Comparison of ENCODE assay signal across 1 cellular context in the genomic region with DNA sequence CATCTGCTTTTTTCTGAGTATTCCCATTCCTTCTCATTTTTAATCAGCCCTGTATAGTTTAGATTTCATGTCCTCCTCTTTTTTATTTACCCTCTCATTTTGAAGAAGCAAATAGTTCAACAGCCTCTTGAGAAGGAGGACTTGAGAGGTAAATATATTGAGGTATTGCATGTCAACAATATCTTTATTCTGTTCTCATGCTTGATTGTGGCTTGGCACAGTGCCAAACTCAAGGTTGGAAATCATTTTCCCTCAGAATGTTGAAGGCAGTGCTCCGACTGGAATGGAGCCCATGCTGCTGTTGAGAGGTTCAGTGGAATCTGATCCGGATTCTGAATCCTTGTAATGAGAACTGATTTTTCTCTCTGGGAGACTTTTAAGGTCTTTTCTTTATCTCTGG.
TF ChIP-seq lines count a peak whose summit lies in the region.

No MANE protein-coding gene starts in this region.

TF ChIP-seq in HEK293, 187 proteins besides CTCF, POLR2A, EP300 and RAD21 (continued from another document and continues in another):
- TF ChIP-seq KLF8 (tag by site-specific recombination; IDR thresholded peaks at IDR 0.05): no peak; the same call in 1 of the 2 replicates
- peak; percentile 91 for TF ChIP-seq ZNF549 (tag by site-specific recombination; IDR thresholded peaks at IDR 0.05)
- TF ChIP-seq, protein P1, sequence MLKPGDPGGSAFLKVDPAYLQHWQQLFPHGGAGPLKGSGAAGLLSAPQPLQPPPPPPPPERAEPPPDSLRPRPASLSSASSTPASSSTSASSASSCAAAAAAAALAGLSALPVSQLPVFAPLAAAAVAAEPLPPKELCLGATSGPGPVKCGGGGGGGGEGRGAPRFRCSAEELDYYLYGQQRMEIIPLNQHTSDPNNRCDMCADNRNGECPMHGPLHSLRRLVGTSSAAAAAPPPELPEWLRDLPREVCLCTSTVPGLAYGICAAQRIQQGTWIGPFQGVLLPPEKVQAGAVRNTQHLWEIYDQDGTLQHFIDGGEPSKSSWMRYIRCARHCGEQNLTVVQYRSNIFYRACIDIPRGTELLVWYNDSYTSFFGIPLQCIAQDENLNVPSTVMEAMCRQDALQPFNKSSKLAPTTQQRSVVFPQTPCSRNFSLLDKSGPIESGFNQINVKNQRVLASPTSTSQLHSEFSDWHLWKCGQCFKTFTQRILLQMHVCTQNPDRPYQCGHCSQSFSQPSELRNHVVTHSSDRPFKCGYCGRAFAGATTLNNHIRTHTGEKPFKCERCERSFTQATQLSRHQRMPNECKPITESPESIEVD (tag by site-specific recombination; IDR thresholded peaks at IDR 0.05): peak; percentile 89
- TF ChIP-seq ZEB2 (tag by site-specific recombination; IDR thresholded peaks at IDR 0.05): no peak
- TF ChIP-seq ZNF354C (tag by site-specific recombination; IDR thresholded peaks at IDR 0.05; ENCODE audit: borderline replicate concordance, low read depth): no peak
- TF ChIP-seq ZNF366 (tag by site-specific recombination; conservative IDR thresholded peaks at IDR 0.05): no peak
- TF ChIP-seq, protein P2, sequence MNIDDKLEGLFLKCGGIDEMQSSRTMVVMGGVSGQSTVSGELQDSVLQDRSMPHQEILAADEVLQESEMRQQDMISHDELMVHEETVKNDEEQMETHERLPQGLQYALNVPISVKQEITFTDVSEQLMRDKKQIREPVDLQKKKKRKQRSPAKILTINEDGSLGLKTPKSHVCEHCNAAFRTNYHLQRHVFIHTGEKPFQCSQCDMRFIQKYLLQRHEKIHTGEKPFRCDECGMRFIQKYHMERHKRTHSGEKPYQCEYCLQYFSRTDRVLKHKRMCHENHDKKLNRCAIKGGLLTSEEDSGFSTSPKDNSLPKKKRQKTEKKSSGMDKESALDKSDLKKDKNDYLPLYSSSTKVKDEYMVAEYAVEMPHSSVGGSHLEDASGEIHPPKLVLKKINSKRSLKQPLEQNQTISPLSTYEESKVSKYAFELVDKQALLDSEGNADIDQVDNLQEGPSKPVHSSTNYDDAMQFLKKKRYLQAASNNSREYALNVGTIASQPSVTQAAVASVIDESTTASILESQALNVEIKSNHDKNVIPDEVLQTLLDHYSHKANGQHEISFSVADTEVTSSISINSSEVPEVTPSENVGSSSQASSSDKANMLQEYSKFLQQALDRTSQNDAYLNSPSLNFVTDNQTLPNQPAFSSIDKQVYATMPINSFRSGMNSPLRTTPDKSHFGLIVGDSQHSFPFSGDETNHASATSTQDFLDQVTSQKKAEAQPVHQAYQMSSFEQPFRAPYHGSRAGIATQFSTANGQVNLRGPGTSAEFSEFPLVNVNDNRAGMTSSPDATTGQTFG (tag by site-specific recombination; IDR thresholded peaks at IDR 0.05; ENCODE audit: borderline replicate concordance): no peak
- TF ChIP-seq, protein P3, sequence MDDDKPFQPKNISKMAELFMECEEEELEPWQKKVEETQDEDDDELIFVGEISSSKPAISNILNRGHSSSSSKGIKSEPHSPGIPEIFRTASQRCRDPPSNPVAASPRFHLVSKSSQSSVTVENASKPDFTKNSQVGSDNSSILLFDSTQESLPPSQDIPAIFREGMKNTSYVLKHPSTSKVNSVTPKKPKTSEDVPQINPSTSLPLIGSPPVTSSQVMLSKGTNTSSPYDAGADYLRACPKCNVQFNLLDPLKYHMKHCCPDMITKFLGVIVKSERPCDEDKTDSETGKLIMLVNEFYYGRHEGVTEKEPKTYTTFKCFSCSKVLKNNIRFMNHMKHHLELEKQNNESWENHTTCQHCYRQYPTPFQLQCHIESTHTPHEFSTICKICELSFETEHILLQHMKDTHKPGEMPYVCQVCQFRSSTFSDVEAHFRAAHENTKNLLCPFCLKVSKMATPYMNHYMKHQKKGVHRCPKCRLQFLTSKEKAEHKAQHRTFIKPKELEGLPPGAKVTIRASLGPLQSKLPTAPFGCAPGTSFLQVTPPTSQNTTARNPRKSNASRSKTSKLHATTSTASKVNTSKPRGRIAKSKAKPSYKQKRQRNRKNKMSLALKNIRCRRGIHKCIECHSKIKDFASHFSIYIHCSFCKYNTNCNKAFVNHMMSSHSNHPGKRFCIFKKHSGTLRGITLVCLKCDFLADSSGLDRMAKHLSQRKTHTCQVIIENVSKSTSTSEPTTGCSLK (tag by site-specific recombination; IDR thresholded peaks at IDR 0.05): no peak
- peak; percentile 94; the same call in 1 of the 2 replicates for TF ChIP-seq ZNF624 (tag by site-specific recombination; IDR thresholded peaks at IDR 0.05)
- TF ChIP-seq, protein P4, sequence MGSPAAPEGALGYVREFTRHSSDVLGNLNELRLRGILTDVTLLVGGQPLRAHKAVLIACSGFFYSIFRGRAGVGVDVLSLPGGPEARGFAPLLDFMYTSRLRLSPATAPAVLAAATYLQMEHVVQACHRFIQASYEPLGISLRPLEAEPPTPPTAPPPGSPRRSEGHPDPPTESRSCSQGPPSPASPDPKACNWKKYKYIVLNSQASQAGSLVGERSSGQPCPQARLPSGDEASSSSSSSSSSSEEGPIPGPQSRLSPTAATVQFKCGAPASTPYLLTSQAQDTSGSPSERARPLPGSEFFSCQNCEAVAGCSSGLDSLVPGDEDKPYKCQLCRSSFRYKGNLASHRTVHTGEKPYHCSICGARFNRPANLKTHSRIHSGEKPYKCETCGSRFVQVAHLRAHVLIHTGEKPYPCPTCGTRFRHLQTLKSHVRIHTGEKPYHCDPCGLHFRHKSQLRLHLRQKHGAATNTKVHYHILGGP (tag by site-specific recombination; IDR thresholded peaks at IDR 0.05): peak; percentile 77
- no peak for TF ChIP-seq ZNF555 (tag by site-specific recombination; conservative IDR thresholded peaks at IDR 0.05)
- TF ChIP-seq ZNF341 (tag by site-specific recombination; IDR thresholded peaks at IDR 0.05; ENCODE audit: low read depth): no peak
- no peak for TF ChIP-seq ZNF658 (tag by site-specific recombination; IDR thresholded peaks at IDR 0.05)
- no peak for TF ChIP-seq ZNF140 (tag by site-specific recombination; IDR thresholded peaks at IDR 0.05)
- no peak for TF ChIP-seq SCRT1 (tag by site-specific recombination; IDR thresholded peaks at IDR 0.05; ENCODE audit: borderline replicate concordance)
- no peak for TF ChIP-seq ZNF302 (tag by site-specific recombination; IDR thresholded peaks at IDR 0.05; ENCODE audit: low read depth)
- TF ChIP-seq OVOL3 (tag by site-specific recombination; IDR thresholded peaks at IDR 0.05): no peak
- TF ChIP-seq ZNF416 (tag by site-specific recombination; IDR thresholded peaks at IDR 0.05): no peak
- TF ChIP-seq ZNF214 (tag by site-specific recombination; IDR thresholded peaks at IDR 0.05; ENCODE audit: borderline replicate concordance): peak; percentile 86; the same call in 1 of the 2 replicates
- TF ChIP-seq, protein P5, sequence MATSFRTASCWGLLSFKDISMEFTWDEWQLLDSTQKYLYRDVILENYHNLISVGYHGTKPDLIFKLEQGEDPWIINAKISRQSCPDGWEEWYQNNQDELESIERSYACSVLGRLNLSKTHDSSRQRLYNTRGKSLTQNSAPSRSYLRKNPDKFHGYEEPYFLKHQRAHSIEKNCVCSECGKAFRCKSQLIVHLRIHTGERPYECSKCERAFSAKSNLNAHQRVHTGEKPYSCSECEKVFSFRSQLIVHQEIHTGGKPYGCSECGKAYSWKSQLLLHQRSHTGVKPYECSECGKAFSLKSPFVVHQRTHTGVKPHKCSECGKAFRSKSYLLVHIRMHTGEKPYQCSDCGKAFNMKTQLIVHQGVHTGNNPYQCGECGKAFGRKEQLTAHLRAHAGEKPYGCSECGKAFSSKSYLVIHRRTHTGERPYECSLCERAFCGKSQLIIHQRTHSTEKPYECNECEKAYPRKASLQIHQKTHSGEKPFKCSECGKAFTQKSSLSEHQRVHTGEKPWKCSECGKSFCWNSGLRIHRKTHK (tag by site-specific recombination; IDR thresholded peaks at IDR 0.05): no peak
- TF ChIP-seq GLI4 (tag by site-specific recombination; IDR thresholded peaks at IDR 0.05): no peak
- 0 out of 2 replicates have a peak, but pooled peaks have one; percentile 10 for TF ChIP-seq ZIC2 (tag by site-specific recombination; IDR thresholded peaks at IDR 0.05)
- peak; percentile 95 for TF ChIP-seq ZNF571 (tag by site-specific recombination; IDR thresholded peaks at IDR 0.05)
- TF ChIP-seq ZNF629 (tag by site-specific recombination; IDR thresholded peaks at IDR 0.05): no peak
- TF ChIP-seq ZNF837 (tag by site-specific recombination; IDR thresholded peaks at IDR 0.05): no peak
- no peak for TF ChIP-seq SCRT2 (tag by site-specific recombination; IDR thresholded peaks at IDR 0.05)
- TF ChIP-seq ZBTB1 (tag by site-specific recombination; IDR thresholded peaks at IDR 0.05): no peak
- peak; percentile 25; the same call in 1 of the 2 replicates for TF ChIP-seq ZNF10 (tag by site-specific recombination; IDR thresholded peaks at IDR 0.05)
- TF ChIP-seq ZNF785 (tag by site-specific recombination; IDR thresholded peaks at IDR 0.05): no peak
- TF ChIP-seq ZNF37A (tag by site-specific recombination; IDR thresholded peaks at IDR 0.05): peak; percentile 84
- peak; percentile 65 for TF ChIP-seq ZNF843 (tag by site-specific recombination; IDR thresholded peaks at IDR 0.05)
- TF ChIP-seq ZNF391 (tag by site-specific recombination; IDR thresholded peaks at IDR 0.05; ENCODE audit: borderline replicate concordance, low read depth): no peak
- no peak for TF ChIP-seq GLIS2 (tag by site-specific recombination; IDR thresholded peaks at IDR 0.05)
- TF ChIP-seq, protein P6, sequence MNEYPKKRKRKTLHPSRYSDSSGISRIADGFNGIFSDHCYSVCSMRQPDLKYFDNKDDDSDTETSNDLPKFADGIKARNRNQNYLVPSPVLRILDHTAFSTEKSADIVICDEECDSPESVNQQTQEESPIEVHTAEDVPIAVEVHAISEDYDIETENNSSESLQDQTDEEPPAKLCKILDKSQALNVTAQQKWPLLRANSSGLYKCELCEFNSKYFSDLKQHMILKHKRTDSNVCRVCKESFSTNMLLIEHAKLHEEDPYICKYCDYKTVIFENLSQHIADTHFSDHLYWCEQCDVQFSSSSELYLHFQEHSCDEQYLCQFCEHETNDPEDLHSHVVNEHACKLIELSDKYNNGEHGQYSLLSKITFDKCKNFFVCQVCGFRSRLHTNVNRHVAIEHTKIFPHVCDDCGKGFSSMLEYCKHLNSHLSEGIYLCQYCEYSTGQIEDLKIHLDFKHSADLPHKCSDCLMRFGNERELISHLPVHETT (tag by site-specific recombination; IDR thresholded peaks at IDR 0.05): no peak
- TF ChIP-seq, protein P7, sequence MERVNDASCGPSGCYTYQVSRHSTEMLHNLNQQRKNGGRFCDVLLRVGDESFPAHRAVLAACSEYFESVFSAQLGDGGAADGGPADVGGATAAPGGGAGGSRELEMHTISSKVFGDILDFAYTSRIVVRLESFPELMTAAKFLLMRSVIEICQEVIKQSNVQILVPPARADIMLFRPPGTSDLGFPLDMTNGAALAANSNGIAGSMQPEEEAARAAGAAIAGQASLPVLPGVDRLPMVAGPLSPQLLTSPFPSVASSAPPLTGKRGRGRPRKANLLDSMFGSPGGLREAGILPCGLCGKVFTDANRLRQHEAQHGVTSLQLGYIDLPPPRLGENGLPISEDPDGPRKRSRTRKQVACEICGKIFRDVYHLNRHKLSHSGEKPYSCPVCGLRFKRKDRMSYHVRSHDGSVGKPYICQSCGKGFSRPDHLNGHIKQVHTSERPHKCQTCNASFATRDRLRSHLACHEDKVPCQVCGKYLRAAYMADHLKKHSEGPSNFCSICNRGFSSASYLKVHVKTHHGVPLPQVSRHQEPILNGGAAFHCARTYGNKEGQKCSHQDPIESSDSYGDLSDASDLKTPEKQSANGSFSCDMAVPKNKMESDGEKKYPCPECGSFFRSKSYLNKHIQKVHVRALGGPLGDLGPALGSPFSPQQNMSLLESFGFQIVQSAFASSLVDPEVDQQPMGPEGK (tag by site-specific recombination; IDR thresholded peaks at IDR 0.05): no peak
- no peak for TF ChIP-seq ZNF521 (tag by site-specific recombination; IDR thresholded peaks at IDR 0.05)
- 0 out of 2 replicates have a peak, but pooled peaks have one; percentile 15 for TF ChIP-seq ZNF335 (tag by site-specific recombination; conservative IDR thresholded peaks at IDR 0.05)
- TF ChIP-seq SP3 (tag by site-specific recombination; IDR thresholded peaks at IDR 0.05): no peak
- TF ChIP-seq ZBTB21 (tag by site-specific recombination; IDR thresholded peaks at IDR 0.05): 0 out of 2 replicates have a peak, but pooled peaks have one; percentile 30
- TF ChIP-seq, protein P8, sequence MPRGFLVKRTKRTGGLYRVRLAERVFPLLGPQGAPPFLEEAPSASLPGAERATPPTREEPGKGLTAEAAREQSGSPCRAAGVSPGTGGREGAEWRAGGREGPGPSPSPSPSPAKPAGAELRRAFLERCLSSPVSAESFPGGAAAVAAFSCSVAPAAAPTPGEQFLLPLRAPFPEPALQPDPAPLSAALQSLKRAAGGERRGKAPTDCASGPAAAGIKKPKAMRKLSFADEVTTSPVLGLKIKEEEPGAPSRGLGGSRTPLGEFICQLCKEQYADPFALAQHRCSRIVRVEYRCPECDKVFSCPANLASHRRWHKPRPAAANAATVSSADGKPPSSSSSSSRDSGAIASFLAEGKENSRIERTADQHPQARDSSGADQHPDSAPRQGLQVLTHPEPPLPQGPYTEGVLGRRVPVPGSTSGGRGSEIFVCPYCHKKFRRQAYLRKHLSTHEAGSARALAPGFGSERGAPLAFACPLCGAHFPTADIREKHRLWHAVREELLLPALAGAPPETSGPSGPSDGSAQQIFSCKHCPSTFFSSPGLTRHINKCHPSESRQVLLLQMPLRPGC (tag by site-specific recombination; IDR thresholded peaks at IDR 0.05): no peak
- no peak for TF ChIP-seq ZFP41 (tag by site-specific recombination; IDR thresholded peaks at IDR 0.05; ENCODE audit: borderline replicate concordance)
- TF ChIP-seq HOXC10 (CRISPR knock-in tag; IDR thresholded peaks at IDR 0.05): no peak
- TF ChIP-seq, protein P9, sequence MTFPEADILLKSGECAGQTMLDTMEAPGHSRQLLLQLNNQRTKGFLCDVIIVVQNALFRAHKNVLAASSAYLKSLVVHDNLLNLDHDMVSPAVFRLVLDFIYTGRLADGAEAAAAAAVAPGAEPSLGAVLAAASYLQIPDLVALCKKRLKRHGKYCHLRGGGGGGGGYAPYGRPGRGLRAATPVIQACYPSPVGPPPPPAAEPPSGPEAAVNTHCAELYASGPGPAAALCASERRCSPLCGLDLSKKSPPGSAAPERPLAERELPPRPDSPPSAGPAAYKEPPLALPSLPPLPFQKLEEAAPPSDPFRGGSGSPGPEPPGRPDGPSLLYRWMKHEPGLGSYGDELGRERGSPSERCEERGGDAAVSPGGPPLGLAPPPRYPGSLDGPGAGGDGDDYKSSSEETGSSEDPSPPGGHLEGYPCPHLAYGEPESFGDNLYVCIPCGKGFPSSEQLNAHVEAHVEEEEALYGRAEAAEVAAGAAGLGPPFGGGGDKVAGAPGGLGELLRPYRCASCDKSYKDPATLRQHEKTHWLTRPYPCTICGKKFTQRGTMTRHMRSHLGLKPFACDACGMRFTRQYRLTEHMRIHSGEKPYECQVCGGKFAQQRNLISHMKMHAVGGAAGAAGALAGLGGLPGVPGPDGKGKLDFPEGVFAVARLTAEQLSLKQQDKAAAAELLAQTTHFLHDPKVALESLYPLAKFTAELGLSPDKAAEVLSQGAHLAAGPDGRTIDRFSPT (tag by site-specific recombination; IDR thresholded peaks at IDR 0.05): no peak
